In genomic region chr12:117641885-117642284, GRCh38 we compare ENCODE assay signal across 3 cellular contexts.
"Had no signal": no experiment of that assay in that cellular context is flagged by ENCODE, and none has a peak within 500 bp of the region (broad histone marks: within the 10 kb centered on the region; RNA-seq: fewer than 3 reads in every experiment).

No MANE protein-coding gene starts in this region.

- ATAC-seq: GM12878 had no signal

- H3K4me3 ChIP-seq: GM12878 had no signal

- DNase-seq: GDM1, GF-D8 had no signal
